ENCODE assay signal across 20 cellular contexts in genomic region chr11:69085490-69086095, GRCh38.
"Had no signal": no experiment of that assay in that cellular context is flagged by ENCODE, and none has a peak within 500 bp of the region (broad histone marks: within the 10 kb centered on the region; RNA-seq: fewer than 3 reads in every experiment).

No MANE protein-coding gene starts in this region.

- H3K27ac ChIP-seq: epithelial cell of prostate, neural progenitor cell, SJSA1 had no signal

- H3K9me3 ChIP-seq: mucosa of descending colon, SJSA1, upper lobe of left lung had no signal

- H3K4me1 Mint-ChIP-seq: activated T-helper 17 cell treated with anti-CD3 and anti-CD28 coated beads, Interleukin-2, amount 50 U/mL, for 72 hours had no signal

- H3K36me3 ChIP-seq: neural progenitor cell had no signal

- H3K4me3 ChIP-seq: cardiac muscle cell, dorsolateral prefrontal cortex, mucosa of descending colon, neural progenitor cell, SJSA1, upper lobe of left lung had no signal

- H3K4me3 Mint-ChIP-seq: activated CD8-positive, alpha-beta T cell treated with anti-CD3 and anti-CD28 coated beads for 36 hours; activated naive CD8-positive, alpha-beta T cell treated with anti-CD3 and anti-CD28 coated beads for 36 hours; activated T-helper 17 cell treated with anti-CD3 and anti-CD28 coated beads, Interleukin-2, amount 50 U/mL, for 72 hours; immature natural killer cell; memory B cell; naive thymus-derived CD4-positive, alpha-beta T cell; T-helper 2 cell treated with Interferon-gamma antibody and Interleukin-4, amounts not matched to agents 5 μg/mL and 100 μg/mL, for 36 hours; WTC11 had no signal

- H3K27ac Mint-ChIP-seq: activated CD8-positive, alpha-beta T cell treated with anti-CD3 and anti-CD28 coated beads for 36 hours; activated naive CD8-positive, alpha-beta T cell treated with anti-CD3 and anti-CD28 coated beads for 36 hours; activated T-helper 17 cell treated with anti-CD3 and anti-CD28 coated beads, Interleukin-2, amount 50 U/mL, for 72 hours; memory B cell; naive thymus-derived CD4-positive, alpha-beta T cell; T-helper 2 cell treated with Interferon-gamma antibody and Interleukin-4, amounts not matched to agents 5 μg/mL and 100 μg/mL, for 36 hours had no signal

- ATAC-seq: activated CD8-positive, alpha-beta T cell treated with anti-CD3 and anti-CD28 coated beads for 36 hours; activated T-helper 17 cell treated with anti-CD3 and anti-CD28 coated beads, Interleukin-2, amount 50 U/mL, for 72 hours; mucosa of descending colon; naive thymus-derived CD4-positive, alpha-beta T cell; stimulated activated naive CD8-positive, alpha-beta T cell treated with anti-CD3 and anti-CD28 coated beads, Interleukin-15, Interleukin-2, amounts not matched to agents 100 U/mL and 50 U/mL, for 24 hours; WTC11 had no signal

- H3K4me1 ChIP-seq: neural progenitor cell had no signal

- DNase-seq: activated CD4-positive, alpha-beta T cell treated with anti-CD3 and anti-CD28 coated beads for 4 hours; activated CD8-positive, alpha-beta T cell treated with anti-CD3 and anti-CD28 coated beads for 36 hours; activated naive CD4-positive, alpha-beta T cell; activated naive CD8-positive, alpha-beta T cell treated with anti-CD3 and anti-CD28 coated beads for 36 hours; activated T-cell treated with anti-CD3 and anti-CD28 coated beads, Interleukin-2, amount 50 U/mL, for 1 hour; amniotic stem cell; immature natural killer cell; naive thymus-derived CD4-positive, alpha-beta T cell; stimulated activated naive CD8-positive, alpha-beta T cell treated with anti-CD3 and anti-CD28 coated beads, Interleukin-15, Interleukin-2, amounts not matched to agents 100 U/mL and 50 U/mL, for 24 hours had no signal

- H3K27me3 Mint-ChIP-seq: activated CD8-positive, alpha-beta T cell treated with anti-CD3 and anti-CD28 coated beads for 36 hours; activated naive CD8-positive, alpha-beta T cell treated with anti-CD3 and anti-CD28 coated beads for 36 hours; activated T-helper 17 cell treated with anti-CD3 and anti-CD28 coated beads, Interleukin-2, amount 50 U/mL, for 72 hours; memory B cell; naive thymus-derived CD4-positive, alpha-beta T cell had no signal

- H3K27me3 ChIP-seq: cardiac muscle cell, dorsolateral prefrontal cortex, neural progenitor cell, SJSA1, upper lobe of left lung had no signal
